9 cellular contexts compared by ENCODE assay signal in genomic region chr11:134330611-134331564, GRCh38. TPM values are rescaled to one million over a fixed set of nuclear protein-coding genes. Genes with fewer than 3 reads are reported as not detected.
DNase-seq lines count a peak whose midpoint lies in the region; ATAC-seq, FAIRE-seq and TF ChIP-seq lines count a peak whose summit lies in the region.
"Had no signal": no experiment of that assay in that cellular context is flagged by ENCODE, and none has a peak within 500 bp of the region (broad histone marks: within the 10 kb centered on the region; RNA-seq: fewer than 3 reads in every experiment).

No MANE protein-coding gene starts in this region.

- H3K36me3 ChIP-seq in bronchial epithelial cell (ENCODE audit: control insufficient read depth, insufficient read depth, low read length) (no peaks in the 10 kb centered on the region), mucosa of rectum (ENCODE audit: control insufficient read depth in 2 of 2, insufficient read depth in 2 of 2, low read length in 2 of 2) (no peaks in the 10 kb centered on the region)

- ATAC-seq in GM18519 (IDR thresholded peaks at IDR 0.05; ENCODE audit: low FRiP score, unreplicated experiment) = no peak

- no peaks in the 10 kb centered on the region for H3K36me3 Mint-ChIP-seq in activated naive CD4-positive, alpha-beta T cell treated with anti-CD3 and anti-CD28 coated beads, Interleukin-2, amount 50 U/mL, for 24 hours
- H3K36me3 Mint-ChIP-seq in type B pancreatic cell = no peaks in the 10 kb centered on the region

- H3K9ac ChIP-seq in mucosa of rectum (ENCODE audit: low read depth in 1 of 2, low read length in 2 of 2) = peak overlapping the region; percentile 49 to 56

- H3K4me1 ChIP-seq in mucosa of rectum (ENCODE audit: control insufficient read depth in 2 of 2, insufficient read depth in 2 of 2, low read length in 2 of 2) = peaks cover 11 to 15% of the 10 kb centered on the region in 2 donors

- DNase-seq in activated naive CD4-positive, alpha-beta T cell treated with Interleukin-2 at 50 U/mL for 16 hours = no peak
- DNase-seq in bronchial epithelial cell (ENCODE audit: low read depth) (peak; percentile 6), type B pancreatic cell (ENCODE audit: extremely low spot score, unreplicated experiment) (no peak), kidney tubule cell (ENCODE audit: low spot score) (no peak)
- no peak for DNase-seq in activated CD4-positive, alpha-beta T cell treated with anti-CD3 and anti-CD28 coated beads, Interleukin-2, amount 50 U/mL, for 4 hours

- H3K4me3 Mint-ChIP-seq in activated naive CD4-positive, alpha-beta T cell treated with anti-CD3 and anti-CD28 coated beads, Interleukin-2, amount 50 U/mL, for 24 hours = peak overlapping the region; percentile 89
- H3K4me3 Mint-ChIP-seq in type B pancreatic cell = peak overlapping the region; percentile 90

- H3K4me1 Mint-ChIP-seq in activated naive CD4-positive, alpha-beta T cell treated with anti-CD3 and anti-CD28 coated beads, Interleukin-2, amount 50 U/mL, for 24 hours = peaks cover 15% of the 10 kb centered on the region
- peaks cover 4% of the 10 kb centered on the region for H3K4me1 Mint-ChIP-seq in type B pancreatic cell (ENCODE audit: unreplicated experiment)

- H3K27me3 ChIP-seq in bronchial epithelial cell (ENCODE audit: control insufficient read depth, insufficient read depth, low read length) = no peaks in the 10 kb centered on the region
- peaks cover 3 to 6% of the 10 kb centered on the region in 2 donors for H3K27me3 ChIP-seq in mucosa of rectum (ENCODE audit: control insufficient read depth in 2 of 2, insufficient read depth in 2 of 2, low read length in 2 of 2)

- TF ChIP-seq CTCF in bronchial epithelial cell (IDR thresholded peaks at IDR 0.05; ENCODE audit: insufficient read depth, low read length, severe bottlenecking) (no peak), type B pancreatic cell (conservative IDR thresholded peaks at IDR 0.05) (no peak)

- no peaks in the 10 kb centered on the region for H3K9me3 Mint-ChIP-seq in activated naive CD4-positive, alpha-beta T cell treated with anti-CD3 and anti-CD28 coated beads, Interleukin-2, amount 50 U/mL, for 24 hours
- H3K9me3 Mint-ChIP-seq in type B pancreatic cell = no peaks in the 10 kb centered on the region

- no peaks in the 10 kb centered on the region for H3K9me3 ChIP-seq in mucosa of rectum (ENCODE audit: control insufficient read depth in 2 of 2, low read length in 2 of 2)

- FAIRE-seq in bronchial epithelial cell (lab: Jason Lieb, UNC) = peak; percentile 36

- no peak overlapping the region for H3K27ac Mint-ChIP-seq in activated naive CD4-positive, alpha-beta T cell treated with anti-CD3 and anti-CD28 coated beads, Interleukin-2, amount 50 U/mL, for 24 hours
- H3K27ac Mint-ChIP-seq in type B pancreatic cell = peak overlapping the region; percentile 63

- H3K27ac ChIP-seq in mucosa of rectum (ENCODE audit: low read depth in 2 of 2, low read length in 2 of 2) = no peak overlapping the region

- peaks cover 2% of the 10 kb centered on the region for H3K27me3 Mint-ChIP-seq in activated naive CD4-positive, alpha-beta T cell treated with anti-CD3 and anti-CD28 coated beads, Interleukin-2, amount 50 U/mL, for 24 hours
- peaks cover 82% of the 10 kb centered on the region for H3K27me3 Mint-ChIP-seq in type B pancreatic cell

- H3K4me3 ChIP-seq in bronchial epithelial cell (ENCODE audit: low read depth, low read length) = peak overlapping the region; percentile 34
- H3K4me3 ChIP-seq in mucosa of rectum (ENCODE audit: low read length in 2 of 2) = peak overlapping the region; percentile 34 to 69

RNA-seq across cellular contexts. Expression of gene GLB1L2, which starts 0.9 kb away (rescaled TPM):
- 2.9 and 3.4 TPM in 2 replicates for total RNA-seq in bronchial epithelial cell
- total RNA-seq in type B pancreatic cell (ENCODE audit: low replicate concordance) = 5.5 and 11.6 TPM in 2 replicates

RNA-seq across cellular contexts. Expression of gene GLB1L3, which starts 54.7 kb away (rescaled TPM):
- total RNA-seq in bronchial epithelial cell (1.7 and 2.1 TPM in 2 replicates), type B pancreatic cell (ENCODE audit: low replicate concordance) (not detected in 2 replicates)
- total RNA-seq: pulmonary artery endothelial cell had no signal
